ENCODE assay signal across 14 cellular contexts in genomic region chr15:50248994-50249586, GRCh38. TPM values are rescaled to one million over a fixed set of nuclear protein-coding genes. Genes with fewer than 3 reads are reported as not detected.
A peak's percentile ranks its signal among the peaks of the same experiment; 100 is the strongest.
DNase-seq lines count a peak whose midpoint lies in the region; ATAC-seq and TF ChIP-seq lines count a peak whose summit lies in the region.
"Had no signal": no experiment of that assay in that cellular context is flagged by ENCODE, and none has a peak within 500 bp of the region (broad histone marks: within the 10 kb centered on the region; RNA-seq: fewer than 3 reads in every experiment).

No MANE protein-coding gene starts in this region.

- in situ Hi-C loops in IMR-90 (cut with MboI; ENCODE audit: low sequenced_read_pairs): no loop called here

- BruUV-seq in IMR-90 (replicated peaks; lab: Mats Ljungman, UMichigan): no TSS peak

- H2AK5ac ChIP-seq in IMR-90 (ENCODE audit: low read depth, low read length): no peak overlapping the region

- no peak for TF ChIP-seq CTCF in IMR-90 (conservative IDR thresholded peaks at IDR 0.05; ENCODE audit: low read depth, low read length)

- H3K18ac ChIP-seq in IMR-90 (ENCODE audit: low read depth, low read length): no peak overlapping the region

- H3K9me1 ChIP-seq in IMR-90 (ENCODE audit: insufficient read depth, low read length): peaks cover 6% of the 10 kb centered on the region; the same call in 1 of the 2 replicates

- intact Hi-C loops in IMR-90 (cut with micrococcal nuclease): no loop called here

- WGBS in IMR-90 (ENCODE audit: extremely low coverage in 2 of 2, insufficient read length in 1 of 2), 2 experiments: no CpG with 5 or more reads among the region's 4 CpGs

- no peak overlapping the region for H3K4me3 ChIP-seq in CD4-positive, CD25-positive, alpha-beta regulatory T cell (ENCODE audit: low read depth, low read length)
- H3K4me3 ChIP-seq in IMR-90 (ENCODE audit: insufficient read depth, low read depth, low read length): no peak overlapping the region
- H3K4me3 ChIP-seq: GM23338, lower lobe of right lung, Peyer's patch had no signal

- no peak for ATAC-seq in CD4-positive, CD25-positive, alpha-beta regulatory T cell (ENCODE audit: low read depth in 2 of 2)
- ATAC-seq in IMR-90 (ENCODE audit: low read depth) (no peak), memory B cell (ENCODE audit: low read depth) (no peak), HG03025 (IDR thresholded peaks at IDR 0.05; ENCODE audit: low FRiP score, unreplicated experiment) (no peak)
- ATAC-seq: GM23338 had no signal

- H2BK5ac ChIP-seq in IMR-90 (ENCODE audit: low read depth, low read length, poor library complexity, severe bottlenecking): no peak overlapping the region

- peaks cover 13 to 25% (median 17%) of the 10 kb centered on the region in 4 donors for H3K4me1 Mint-ChIP-seq in CD4-positive, CD25-positive, alpha-beta regulatory T cell
- peaks cover 28% of the 10 kb centered on the region for H3K4me1 Mint-ChIP-seq in activated naive CD8-positive, alpha-beta T cell (ENCODE audit: low read depth)
- H3K4me1 Mint-ChIP-seq in memory B cell: peaks cover 10% of the 10 kb centered on the region
- H3K4me1 Mint-ChIP-seq: GM23338, nephron progenitor cell had no signal

- POLR2A ChIA-PET in IMR-90 (lab: Charles Lee; ENCODE audit: unreplicated experiment): no interaction called here

- CTCF ChIA-PET in IMR-90 (lab: Yijun Ruan, JAX): no interaction called here

- no peak overlapping the region for H3K23ac ChIP-seq in IMR-90 (ENCODE audit: low read depth, low read length)

- H3K4ac ChIP-seq in IMR-90 (ENCODE audit: low read depth, low read length): no peak overlapping the region

- dilution Hi-C loops in IMR-90 (cut with HindIII; ENCODE audit: low sequenced_read_pairs, unreplicated experiment): no loop called here

- H3K9me3 Mint-ChIP-seq in CD4-positive, CD25-positive, alpha-beta regulatory T cell: peaks cover 0 to 2% (median 0%) of the 10 kb centered on the region in 7 donors
- no peaks in the 10 kb centered on the region for H3K9me3 Mint-ChIP-seq in activated naive CD8-positive, alpha-beta T cell (ENCODE audit: low read depth)
- peaks cover 1% of the 10 kb centered on the region for H3K9me3 Mint-ChIP-seq in memory B cell
- H3K9me3 Mint-ChIP-seq: GM23338, nephron progenitor cell had no signal

- no peaks in the 10 kb centered on the region for H3K27me3 Mint-ChIP-seq in CD4-positive, CD25-positive, alpha-beta regulatory T cell
- H3K27me3 Mint-ChIP-seq in activated naive CD8-positive, alpha-beta T cell: no peaks in the 10 kb centered on the region
- H3K27me3 Mint-ChIP-seq in memory B cell: no peaks in the 10 kb centered on the region

- H3K4me3 Mint-ChIP-seq in CD4-positive, CD25-positive, alpha-beta regulatory T cell: peak overlapping the region in 2 of 4 donors; percentile 28 to 52
- H3K4me3 Mint-ChIP-seq in activated naive CD8-positive, alpha-beta T cell: peak overlapping the region; percentile 59
- H3K4me3 Mint-ChIP-seq in memory B cell: no peak overlapping the region
- H3K4me3 Mint-ChIP-seq: GM23338, nephron progenitor cell had no signal

- no peaks in the 10 kb centered on the region for H3K36me3 Mint-ChIP-seq in CD4-positive, CD25-positive, alpha-beta regulatory T cell
- H3K36me3 Mint-ChIP-seq in activated naive CD8-positive, alpha-beta T cell: no peaks in the 10 kb centered on the region
- no peaks in the 10 kb centered on the region for H3K36me3 Mint-ChIP-seq in memory B cell

- no peak overlapping the region for H3K27ac ChIP-seq in CD4-positive, CD25-positive, alpha-beta regulatory T cell (ENCODE audit: insufficient read depth, low read length, poor library complexity, severe bottlenecking)
- H3K27ac ChIP-seq in IMR-90 (ENCODE audit: insufficient read depth, low read length): no peak overlapping the region
- H3K27ac ChIP-seq: lower lobe of right lung had no signal

- H2AFZ ChIP-seq in IMR-90 (replicated peaks; ENCODE audit: low read length, poor library complexity): no peak overlapping the region
- H2AFZ ChIP-seq: GM23338 had no signal

- no peaks in the 10 kb centered on the region for H4K20me1 ChIP-seq in IMR-90 (ENCODE audit: insufficient read depth, low read length)

- H4K91ac ChIP-seq in IMR-90 (ENCODE audit: insufficient read depth, low read depth, low read length): no peak overlapping the region

- H3K9me3 ChIP-seq in CD4-positive, CD25-positive, alpha-beta regulatory T cell (ENCODE audit: control insufficient read depth in 2 of 2, low read length in 2 of 2): no peaks in the 10 kb centered on the region
- no peaks in the 10 kb centered on the region for H3K9me3 ChIP-seq in IMR-90 (ENCODE audit: control insufficient read depth, insufficient read depth, low read length)
- H3K9me3 ChIP-seq: lower lobe of right lung, Peyer's patch had no signal

- no peak for TF ChIP-seq POLR2A in IMR-90 (IDR thresholded peaks at IDR 0.05; ENCODE audit: low read depth, low read length)

- H3K27ac Mint-ChIP-seq in CD4-positive, CD25-positive, alpha-beta regulatory T cell: peak overlapping the region in 2 of 3 donors; percentile 91 to 96
- peak overlapping the region; percentile 96 for H3K27ac Mint-ChIP-seq in activated naive CD8-positive, alpha-beta T cell
- H3K27ac Mint-ChIP-seq in memory B cell: peak overlapping the region; percentile 79
- H3K27ac Mint-ChIP-seq: GM23338, nephron progenitor cell had no signal

- H4K8ac ChIP-seq in IMR-90 (ENCODE audit: low read depth in 2 of 2, low read length in 2 of 2): no peak overlapping the region

- no peak for DNase-seq in CD4-positive, CD25-positive, alpha-beta regulatory T cell
- DNase-seq in IMR-90 (peak; percentile 15), memory B cell (ENCODE audit: low spot score in 2 of 2) (no peak), AG08396 (ENCODE audit: low spot score) (no peak), NCI-H2171 treated with DMSO at 0.1 percent for 48 hours (lab: John Stamatoyannopoulos, UW) (no peak)
- DNase-seq: DMS79 treated with DMSO at 0.1 percent for 48 hours, lower lobe of right lung, NCI-H82, nephron progenitor cell, Peyer's patch had no signal

- H3K36me3 ChIP-seq in CD4-positive, CD25-positive, alpha-beta regulatory T cell (ENCODE audit: control insufficient read depth, insufficient read depth, low read length): no peaks in the 10 kb centered on the region
- H3K36me3 ChIP-seq in IMR-90 (ENCODE audit: control insufficient read depth, insufficient read depth, low read length): no peaks in the 10 kb centered on the region
- H3K36me3 ChIP-seq: lower lobe of right lung, Peyer's patch had no signal

- H3K9ac ChIP-seq in IMR-90 (ENCODE audit: low read depth, low read length): no peak overlapping the region

- H3K4me1 ChIP-seq in CD4-positive, CD25-positive, alpha-beta regulatory T cell (ENCODE audit: control insufficient read depth, insufficient read depth, low read length, poor library complexity, severe bottlenecking): peaks cover 12% of the 10 kb centered on the region
- H3K4me1 ChIP-seq in IMR-90 (ENCODE audit: control insufficient read depth, insufficient read depth, low read length): peaks cover 2% of the 10 kb centered on the region; the same call in 1 of the 2 replicates

- no peak overlapping the region for H3K14ac ChIP-seq in IMR-90 (replicated peaks; ENCODE audit: low read depth, low read length)

- no peak for TF ChIP-seq RAD21 in IMR-90 (IDR thresholded peaks at IDR 0.05; ENCODE audit: low read length)

- H2BK15ac ChIP-seq in IMR-90 (ENCODE audit: low read depth, low read length): no peak overlapping the region

- no peaks in the 10 kb centered on the region for H3K79me1 ChIP-seq in IMR-90 (ENCODE audit: low read depth in 1 of 2, low read length in 2 of 2)

- H3K56ac ChIP-seq in IMR-90 (ENCODE audit: extremely low read depth, insufficient read depth, low read length): no peak overlapping the region

- H3K4me2 ChIP-seq in IMR-90 (ENCODE audit: low read depth, low read length): no peak overlapping the region
- H3K4me2 ChIP-seq: GM23338 had no signal

- H2BK20ac ChIP-seq in IMR-90 (ENCODE audit: low read depth, low read length): no peak overlapping the region

- no peaks in the 10 kb centered on the region for H3K27me3 ChIP-seq in CD4-positive, CD25-positive, alpha-beta regulatory T cell (ENCODE audit: control insufficient read depth, insufficient read depth, low read length)
- H3K27me3 ChIP-seq in IMR-90 (ENCODE audit: control insufficient read depth, insufficient read depth, low read length): peaks cover 15% of the 10 kb centered on the region
- H3K27me3 ChIP-seq: Peyer's patch had no signal

- no peak overlapping the region for H4K5ac ChIP-seq in IMR-90 (ENCODE audit: low read depth, low read length)

- no peak overlapping the region for H2AK9ac ChIP-seq in IMR-90 (replicated peaks; ENCODE audit: low read depth, low read length, poor library complexity)

- H2BK120ac ChIP-seq in IMR-90 (ENCODE audit: low read depth, low read length): no peak overlapping the region

TF ChIP-seq in IMR-90, 13 proteins besides CTCF, POLR2A, EP300 and RAD21:
- TF ChIP-seq USF2 (IDR thresholded peaks at IDR 0.05; ENCODE audit: low read depth, low read length) (no peak), BHLHE40 (IDR thresholded peaks at IDR 0.05; ENCODE audit: low read depth, low read length) (no peak), FOS (IDR thresholded peaks at IDR 0.05; ENCODE audit: low read depth, low read length) (no peak), RFX5 (IDR thresholded peaks at IDR 0.05; ENCODE audit: low read depth, low read length) (no peak), RCOR1 (IDR thresholded peaks at IDR 0.05; ENCODE audit: insufficient replicate concordance, low read length) (no peak)

RNA-seq across cellular contexts. Expression of gene HDC, which starts 16.4 kb away (rescaled TPM):
- 3.5 TPM for total RNA-seq in CD4-positive, CD25-positive, alpha-beta regulatory T cell
- not detected for polyA plus RNA-seq in CD4-positive, CD25-positive, alpha-beta regulatory T cell
- not detected in 2 replicates for total RNA-seq in IMR-90 (2012; rRNA removed)
- polyA plus RNA-seq in IMR-90 (2012; rRNA removed): not detected in 2 replicates
- not detected in 2 replicates for polyA plus RNA-seq in IMR-90 (2012; cell fraction: cytosol; rRNA removed)
- polyA plus RNA-seq in IMR-90 (2012; cell fraction: nucleus; rRNA removed; ENCODE audit: low replicate concordance): 0.03 and 0.11 TPM in 2 replicates
- total RNA-seq: GM23338 had no signal
- polyA plus RNA-seq: BJ, GM23338 had no signal
